ENCODE assay signal across 28 cellular contexts in genomic region chr12:108152179-108152538, GRCh38. TPM values are rescaled to one million over a fixed set of nuclear protein-coding genes. Genes with fewer than 3 reads are reported as not detected.
"Had no signal": no experiment of that assay in that cellular context is flagged by ENCODE, and none has a peak within 500 bp of the region (broad histone marks: within the 10 kb centered on the region; RNA-seq: fewer than 3 reads in every experiment).

No MANE protein-coding gene starts in this region.

- H3K4me3 ChIP-seq: left lung, lower lobe of right lung, right atrium auricular region, right lobe of liver, smooth muscle cell, stomach, testis, thyroid gland, transverse colon, upper lobe of left lung, vagina had no signal

- H3K27ac Mint-ChIP-seq: immature natural killer cell; natural killer cell; progenitor cell of endocrine pancreas; stimulated activated naive B cell treated with anti-CD40 and anti-IgM and Interleukin-4, amounts not matched to agents 10 μg/mL and 1 μg/mL and 100 μg/mL, for 72 hours had no signal

- H3K9me3 ChIP-seq: left lung, lower lobe of right lung, right atrium auricular region, right lobe of liver, stomach, testis, thyroid gland, transverse colon, upper lobe of left lung, vagina had no signal

- H3K4me2 ChIP-seq: smooth muscle cell had no signal

- H3K4me1 Mint-ChIP-seq: immature natural killer cell; natural killer cell; stimulated activated naive B cell treated with anti-CD40 and anti-IgM and Interleukin-4, amounts not matched to agents 10 μg/mL and 1 μg/mL and 100 μg/mL, for 72 hours had no signal

- H3K36me3 Mint-ChIP-seq: immature natural killer cell; natural killer cell; stimulated activated naive B cell treated with anti-CD40 and anti-IgM and Interleukin-4, amounts not matched to agents 10 μg/mL and 1 μg/mL and 100 μg/mL, for 72 hours had no signal

- H3K36me3 ChIP-seq: left lung, lower lobe of right lung, right atrium auricular region, right lobe of liver, stomach, thyroid gland, transverse colon, upper lobe of left lung, vagina had no signal

- H3K79me2 ChIP-seq: parathyroid adenoma had no signal

- H3K9ac ChIP-seq: parathyroid adenoma had no signal

- H3K4me3 Mint-ChIP-seq: immature natural killer cell; natural killer cell; stimulated activated naive B cell treated with anti-CD40 and anti-IgM and Interleukin-4, amounts not matched to agents 10 μg/mL and 1 μg/mL and 100 μg/mL, for 72 hours had no signal

- H3K27me3 ChIP-seq: right atrium auricular region, right lobe of liver, testis, thyroid gland, transverse colon, upper lobe of left lung, vagina had no signal

- H3K9me3 Mint-ChIP-seq: immature natural killer cell, natural killer cell had no signal

- H3K4me1 ChIP-seq: left lung, lower lobe of right lung, parathyroid adenoma, right atrium auricular region, right lobe of liver, stomach, testis, transverse colon, upper lobe of left lung, vagina had no signal

- DNase-seq: hypothalamus; immature natural killer cell; kidney; left colon; left lung; lower lobe of right lung; mammary epithelial cell; mesenchymal stem cell; natural killer cell; nucleus accumbens; right lobe of liver; stimulated activated CD4-positive, alpha-beta T cell treated with anti-CD3 and anti-CD28 coated beads, Interleukin-1b, Interleukin-23, amount 100 ng/mL, for 48 hours; stimulated activated CD4-positive, alpha-beta T cell treated with anti-CD3 and anti-CD28 coated beads, Interleukin-2, amount 100 ng/mL, for 48 hours; stimulated activated CD4-positive, alpha-beta T cell treated with anti-CD3 and anti-CD28 coated beads, Interleukin-4, amount 100 ng/mL, for 4 hours; stimulated activated naive B cell treated with anti-CD40 and anti-IgM and Interleukin-4, amounts not matched to agents 10 μg/mL and 1 μg/mL and 100 μg/mL, for 72 hours; stimulated activated naive CD8-positive, alpha-beta T cell treated with anti-CD3 and anti-CD28 coated beads, Interleukin-15, Interleukin-2, amounts not matched to agents 100 U/mL and 50 U/mL, for 24 hours; stomach; testis; thyroid gland; transverse colon; upper lobe of left lung had no signal

- H2AFZ ChIP-seq: parathyroid adenoma had no signal

- H3K27ac ChIP-seq: left lung, lower lobe of right lung, parathyroid adenoma, right atrium auricular region, right lobe of liver, stomach, testis, thyroid gland, transverse colon, upper lobe of left lung, vagina had no signal

RNA-seq across cellular contexts. Expression of gene WSCD2, which starts 23.1 kb away (rescaled TPM):
- total RNA-seq: progenitor cell of endocrine pancreas, pulmonary artery endothelial cell, renal cortical epithelial cell, right lobe of liver had no signal
